In the genomic region with DNA sequence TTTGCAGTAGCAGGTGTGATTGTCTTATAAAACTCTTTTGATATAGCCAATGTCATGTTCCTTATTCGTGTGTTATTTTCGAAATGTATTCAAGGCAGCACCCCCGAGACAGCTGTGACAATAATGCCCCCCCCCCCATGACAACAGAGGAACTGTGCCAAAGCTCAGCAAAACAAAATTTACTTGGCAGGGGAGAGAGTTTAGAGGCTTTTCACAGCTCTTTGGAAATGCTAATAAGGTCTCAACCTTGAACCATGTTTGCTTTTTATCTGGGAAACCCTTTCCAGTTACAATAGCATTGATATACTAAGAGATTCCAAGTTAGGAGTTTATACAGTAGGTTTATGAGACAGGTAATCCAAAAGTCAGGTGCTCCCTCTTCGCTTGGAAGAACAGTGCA, we compare ENCODE assay signal across 1 cellular context.
TF ChIP-seq lines count a peak whose summit lies in the region.

No MANE protein-coding gene starts in this region.

TF ChIP-seq in H1, 55 proteins besides CTCF, POLR2A, EP300 and RAD21 (continued from another document):
- TF ChIP-seq CBX8 (IDR thresholded peaks at IDR 0.05; ENCODE audit: borderline replicate concordance, low read depth, low read length), result no peak
- TF ChIP-seq ASH2L (IDR thresholded peaks at IDR 0.05; ENCODE audit: low read length), result no peak
- TF ChIP-seq BRCA1 (IDR thresholded peaks at IDR 0.05; ENCODE audit: low read depth, low read length), result no peak
- TF ChIP-seq ZNF274 (IDR thresholded peaks at IDR 0.05; ENCODE audit: borderline replicate concordance, extremely low read depth, low read length), result no peak
- no peak for TF ChIP-seq CREB1 (IDR thresholded peaks at IDR 0.05)
- no peak for TF ChIP-seq YY1 (IDR thresholded peaks at IDR 0.05; ENCODE audit: low read depth, low read length)
- TF ChIP-seq, protein P1, sequence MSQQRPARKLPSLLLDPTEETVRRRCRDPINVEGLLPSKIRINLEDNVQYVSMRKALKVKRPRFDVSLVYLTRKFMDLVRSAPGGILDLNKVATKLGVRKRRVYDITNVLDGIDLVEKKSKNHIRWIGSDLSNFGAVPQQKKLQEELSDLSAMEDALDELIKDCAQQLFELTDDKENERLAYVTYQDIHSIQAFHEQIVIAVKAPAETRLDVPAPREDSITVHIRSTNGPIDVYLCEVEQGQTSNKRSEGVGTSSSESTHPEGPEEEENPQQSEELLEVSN (IDR thresholded peaks at IDR 0.05), result no peak
- TF ChIP-seq NANOG (IDR thresholded peaks at IDR 0.05; ENCODE audit: insufficient read depth, low read depth, low read length, poor library complexity, severe bottlenecking), result no peak
- no peak for TF ChIP-seq KDM4A (IDR thresholded peaks at IDR 0.05; ENCODE audit: low read depth, low read length, severe bottlenecking)
- no peak for TF ChIP-seq FOSL1 (IDR thresholded peaks at IDR 0.05; ENCODE audit: insufficient read depth, low read depth, low read length)
- no peak for TF ChIP-seq TCF12 (IDR thresholded peaks at IDR 0.05; ENCODE audit: low read depth, low read length)
- no peak for TF ChIP-seq EZH2 (IDR thresholded peaks at IDR 0.05; ENCODE audit: low read depth, low read length, severe bottlenecking)
- no peak for TF ChIP-seq CBX5 (IDR thresholded peaks at IDR 0.05; ENCODE audit: low read depth, low read length)
- no peak for TF ChIP-seq GABPA (IDR thresholded peaks at IDR 0.05; ENCODE audit: borderline replicate concordance, insufficient read depth, low read length)
- TF ChIP-seq SAP30 (IDR thresholded peaks at IDR 0.05; ENCODE audit: insufficient read depth, insufficient replicate concordance, low read length), result no peak
- TF ChIP-seq BCL11A (IDR thresholded peaks at IDR 0.05; ENCODE audit: low read depth in 2 of 2, low read length in 2 of 2), result no peak
- no peak for TF ChIP-seq CHD1 (IDR thresholded peaks at IDR 0.05; ENCODE audit: low read depth, low read length)
